In the genomic region with DNA sequence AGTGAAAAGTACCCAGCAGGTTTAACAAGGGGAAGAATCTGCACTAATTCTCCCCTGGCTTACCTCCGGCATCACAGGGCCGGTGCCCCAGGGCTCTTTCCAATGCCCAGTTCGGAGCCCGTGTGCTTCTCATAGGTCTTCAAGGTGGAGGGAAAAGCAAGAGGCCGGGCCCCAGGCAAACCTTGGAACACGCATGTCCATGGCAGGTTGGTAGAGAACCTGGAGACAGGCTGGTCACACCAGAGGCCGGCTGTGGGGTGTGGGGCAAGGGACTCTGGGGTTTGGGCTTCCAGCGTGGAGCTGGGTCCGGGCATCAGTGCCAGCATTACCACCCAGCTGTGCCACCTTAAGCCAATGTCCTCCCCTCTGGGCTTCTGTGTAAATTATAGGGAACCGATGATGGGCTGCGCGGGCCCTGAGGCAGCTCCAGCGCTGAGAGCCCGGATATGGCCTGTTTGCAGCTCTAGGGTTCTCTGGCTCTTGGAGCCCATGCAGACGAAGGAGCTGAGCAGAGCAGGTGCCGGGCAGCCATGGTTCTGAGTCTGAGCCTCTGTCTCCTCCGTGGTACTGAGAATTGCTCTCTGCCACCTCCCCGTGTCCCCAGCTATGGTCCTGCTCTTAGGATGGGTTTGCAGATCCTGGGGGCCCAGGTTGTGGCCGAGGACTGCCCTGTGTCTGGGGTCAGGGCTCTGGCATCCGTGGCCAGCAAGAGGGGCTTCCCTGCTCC, we compare ENCODE assay signal across 19 cellular contexts.
A peak's percentile ranks its signal among the peaks of the same experiment; 100 is the strongest.
DNase-seq lines count a peak whose midpoint lies in the region; ATAC-seq, FAIRE-seq and TF ChIP-seq lines count a peak whose summit lies in the region.
"Had no signal": no experiment of that assay in that cellular context is flagged by ENCODE, and none has a peak within 500 bp of the region (broad histone marks: within the 10 kb centered on the region; RNA-seq: fewer than 3 reads in every experiment).

No MANE protein-coding gene starts in this region.

- H3K4me1 ChIP-seq in RWPE2 (ENCODE audit: insufficient read depth, poor library complexity, severe bottlenecking) (no peaks in the 10 kb centered on the region), kidney (ENCODE audit: control insufficient read depth in 1 of 2, insufficient read depth in 1 of 2, low read depth in 1 of 2, low read length in 2 of 2) (no peaks in the 10 kb centered on the region), vagina (peaks cover 6% of the 10 kb centered on the region)
- no peaks in the 10 kb centered on the region for H3K4me1 ChIP-seq in naive thymus-derived CD4-positive, alpha-beta T cell (ENCODE audit: control insufficient read depth in 2 of 2, insufficient read depth in 2 of 2, low read length in 2 of 2)
- H3K4me1 ChIP-seq: Caco-2, HAP-1 had no signal

- H3K9ac ChIP-seq in kidney (ENCODE audit: low read length in 2 of 2): no peak overlapping the region

- POLR2A ChIA-PET in naive thymus-derived CD4-positive, alpha-beta T cell (lab: Charles Lee): interaction anchor here (1.1 kb wide), 1 partner anchor 9 kb away, joined by 3 read pairs; no protein-coding TSS in a partner anchor

- peaks cover 24% of the 10 kb centered on the region for H3K9me3 Mint-ChIP-seq in activated T-cell treated with anti-CD3 and anti-CD28 coated beads, Interleukin-2, amount 50 U/mL, for 4 hours
- H3K9me3 Mint-ChIP-seq in naive thymus-derived CD4-positive, alpha-beta T cell: peaks cover 6 to 37% (median 23%) of the 10 kb centered on the region in 11 donors

- H3K27ac ChIP-seq in RWPE2 (ENCODE audit: poor library complexity, severe bottlenecking) (no peak overlapping the region), kidney (ENCODE audit: low read depth in 2 of 2, low read length in 2 of 2) (no peak overlapping the region), vagina (no peak overlapping the region)
- no peak overlapping the region for H3K27ac ChIP-seq in naive thymus-derived CD4-positive, alpha-beta T cell (ENCODE audit: low read depth, low read length)

- peak; percentile 3 for DNase-seq in activated T-cell treated with anti-CD3 and anti-CD28 coated beads, Interleukin-2, amount 50 U/mL, for 4 hours
- no peak for DNase-seq in activated T-cell treated with anti-CD3 and anti-CD28 coated beads, Interleukin-2, amount 50 U/mL, for 1 hour
- peak; percentile 70 for DNase-seq in RWPE2 (ENCODE audit: low spot score)
- DNase-seq in kidney: peak; percentile 59
- DNase-seq in sciatic nerve (ENCODE audit: low spot score): peak; percentile 49
- no peak for DNase-seq in naive thymus-derived CD4-positive, alpha-beta T cell
- DNase-seq in NK-92 (lab: John Stamatoyannopoulos, UW; ENCODE audit: unreplicated experiment): no peak
- no peak for DNase-seq in vagina (ENCODE audit: extremely low spot score in 2 of 2)
- DNase-seq: CD4-positive, CD25-positive, alpha-beta regulatory T cell; IMR-90; NCI-H187; NCI-H2107; NCI-H510A; NCI-H82 had no signal

- peaks cover 3% of the 10 kb centered on the region for H3K4me1 Mint-ChIP-seq in activated T-cell treated with anti-CD3 and anti-CD28 coated beads, Interleukin-2, amount 50 U/mL, for 4 hours (ENCODE audit: low read depth)
- peaks cover 0 to 20% (median 4%) of the 10 kb centered on the region in 7 donors for H3K4me1 Mint-ChIP-seq in naive thymus-derived CD4-positive, alpha-beta T cell

- H3K4me3 Mint-ChIP-seq in activated T-cell treated with anti-CD3 and anti-CD28 coated beads, Interleukin-2, amount 50 U/mL, for 4 hours: no peak overlapping the region
- H3K4me3 Mint-ChIP-seq in naive thymus-derived CD4-positive, alpha-beta T cell: no peak overlapping the region
- H3K4me3 Mint-ChIP-seq: B cell had no signal

- H3K27me3 Mint-ChIP-seq in activated T-cell treated with anti-CD3 and anti-CD28 coated beads, Interleukin-2, amount 50 U/mL, for 4 hours (ENCODE audit: low read depth): no peaks in the 10 kb centered on the region
- H3K27me3 Mint-ChIP-seq in naive thymus-derived CD4-positive, alpha-beta T cell: peaks cover 0 to 8% (median 0%) of the 10 kb centered on the region in 5 donors

- H3K36me3 Mint-ChIP-seq in activated T-cell treated with anti-CD3 and anti-CD28 coated beads, Interleukin-2, amount 50 U/mL, for 4 hours (ENCODE audit: insufficient read depth): peaks cover 2% of the 10 kb centered on the region
- H3K36me3 Mint-ChIP-seq in naive thymus-derived CD4-positive, alpha-beta T cell: peaks cover 2 to 25% (median 14%) of the 10 kb centered on the region in 5 donors
- H3K36me3 Mint-ChIP-seq: CD4-positive, CD25-positive, alpha-beta regulatory T cell had no signal

- TF ChIP-seq POLR2A in vagina (IDR thresholded peaks at IDR 0.05): no peak

- no peak for FAIRE-seq in kidney (lab: Jason Lieb, UNC)
- FAIRE-seq: G401.6, HTR-8/SVneo had no signal

- H3K27me3 ChIP-seq in RWPE2 (ENCODE audit: insufficient read depth, poor library complexity, severe bottlenecking) (peaks cover 71% of the 10 kb centered on the region), vagina (no peaks in the 10 kb centered on the region)
- no peaks in the 10 kb centered on the region for H3K27me3 ChIP-seq in naive thymus-derived CD4-positive, alpha-beta T cell (ENCODE audit: control insufficient read depth in 2 of 2, insufficient read depth in 2 of 2, low read length in 2 of 2)

- intact Hi-C loops in kidney (cut with DNase I): no loop called here
- intact Hi-C loops in sciatic nerve (cut with DNase I): no loop called here
- intact Hi-C loops in naive thymus-derived CD4-positive, alpha-beta T cell (cut with micrococcal nuclease): no loop called here
- intact Hi-C loops in vagina (cut with DNase I): no loop called here

- ATAC-seq in activated T-cell treated with anti-CD3 and anti-CD28 coated beads, Interleukin-2, amount 50 U/mL, for 4 hours: no peak
- ATAC-seq in RWPE2 (ENCODE audit: low read depth) (no peak), sciatic nerve (no peak)
- ATAC-seq in naive thymus-derived CD4-positive, alpha-beta T cell: no peak

- no peaks in the 10 kb centered on the region for H3K9me3 ChIP-seq in RWPE2 (ENCODE audit: severe bottlenecking)
- peaks cover 4 to 8% of the 10 kb centered on the region in 2 donors for H3K9me3 ChIP-seq in kidney (ENCODE audit: control insufficient read depth in 1 of 2, low read length in 2 of 2)
- H3K9me3 ChIP-seq in naive thymus-derived CD4-positive, alpha-beta T cell (ENCODE audit: control insufficient read depth in 2 of 3, low read length in 3 of 3): peaks cover 0 to 22% (median 0%) of the 10 kb centered on the region in 3 experiments
- no peaks in the 10 kb centered on the region for H3K9me3 ChIP-seq in vagina

- H3K36me3 ChIP-seq in RWPE2 (ENCODE audit: low read depth) (no peaks in the 10 kb centered on the region), kidney (ENCODE audit: control insufficient read depth in 1 of 2, insufficient read depth in 2 of 2, low read length in 2 of 2) (no peaks in the 10 kb centered on the region), vagina (no peaks in the 10 kb centered on the region)
- no peaks in the 10 kb centered on the region for H3K36me3 ChIP-seq in naive thymus-derived CD4-positive, alpha-beta T cell (ENCODE audit: control insufficient read depth in 2 of 3, insufficient read depth in 3 of 3, low read length in 3 of 3)
- H3K36me3 ChIP-seq: HAP-1 had no signal

- H3K27ac Mint-ChIP-seq in naive thymus-derived CD4-positive, alpha-beta T cell: peak overlapping the region in 2 of 9 donors; percentile 28 to 67
- H3K27ac Mint-ChIP-seq: B cell; CD4-positive, CD25-positive, alpha-beta regulatory T cell had no signal

- no peak for TF ChIP-seq CTCF in RWPE2 (IDR thresholded peaks at IDR 0.05; ENCODE audit: poor library complexity, severe bottlenecking)
- no peak for TF ChIP-seq CTCF in kidney (IDR thresholded peaks at IDR 0.05; ENCODE audit: borderline replicate concordance, extremely low read depth, insufficient read depth)
- TF ChIP-seq CTCF in vagina (IDR thresholded peaks at IDR 0.05): no peak

- CTCF ChIA-PET in naive thymus-derived CD4-positive, alpha-beta T cell (lab: Charles Lee): no interaction called here

- H3K4me3 ChIP-seq in RWPE2 (ENCODE audit: severe bottlenecking) (no peak overlapping the region), kidney (ENCODE audit: low read length in 2 of 2) (no peak overlapping the region), vagina (no peak overlapping the region)
- H3K4me3 ChIP-seq in naive thymus-derived CD4-positive, alpha-beta T cell (ENCODE audit: low read length): no peak overlapping the region
- H3K4me3 ChIP-seq: HAP-1 had no signal

Comparison
In these comparisons a context has a peak if more than half of its experiments do, and no peak if none do; other contexts are left out.
1. DNase-seq: peak in activated T-cell treated with anti-CD3 and anti-CD28 coated beads, Interleukin-2, amount 50 U/mL, for 4 hours (single experiment), RWPE2 (single experiment), kidney (single experiment) and sciatic nerve (single experiment); none in activated T-cell treated with anti-CD3 and anti-CD28 coated beads, Interleukin-2, amount 50 U/mL, for 1 hour (single experiment), naive thymus-derived CD4-positive, alpha-beta T cell (0 of 9), NK-92 (single experiment) and vagina (0 of 2).